ENCODE assay signal across 9 cellular contexts in genomic region chr20:38730989-38731737, GRCh38. TPM values are rescaled to one million over a fixed set of nuclear protein-coding genes. Genes with fewer than 3 reads are reported as not detected.
A peak's percentile ranks its signal among the peaks of the same experiment; 100 is the strongest.
DNase-seq lines count a peak whose midpoint lies in the region; ATAC-seq and TF ChIP-seq lines count a peak whose summit lies in the region.
"Had no signal": no experiment of that assay in that cellular context is flagged by ENCODE, and none has a peak within 500 bp of the region (broad histone marks: within the 10 kb centered on the region; RNA-seq: fewer than 3 reads in every experiment).

No MANE protein-coding gene starts in this region.

- no peaks in the 10 kb centered on the region for H3K36me3 ChIP-seq in GM23338 (ENCODE audit: insufficient read depth)

- peak; percentile 46 for ATAC-seq in GM23338
- ATAC-seq in GM21737 (IDR thresholded peaks at IDR 0.05; ENCODE audit: unreplicated experiment): no peak

- H3K9me2 ChIP-seq in GM23338 (ENCODE audit: insufficient read depth): no peaks in the 10 kb centered on the region

- no peak overlapping the region for H3K27ac ChIP-seq in GM23338 (ENCODE audit: low read depth)

- peaks cover 7% of the 10 kb centered on the region; the same call in 1 of the 2 replicates for H3F3A ChIP-seq in GM23338 (replicated peaks; ENCODE audit: low read depth)

- peak overlapping the region; percentile 61 for H3K4me3 ChIP-seq in GM23338

- H3K36me3 Mint-ChIP-seq in CD14-positive monocyte (peaks cover 3 to 20% of the 10 kb centered on the region in 2 donors), GM23338 (ENCODE audit: low read depth) (no peaks in the 10 kb centered on the region; the same call in 2 of the 3 replicates)
- no peaks in the 10 kb centered on the region for H3K36me3 Mint-ChIP-seq in dendritic cell treated with granulocyte-macrophage colony-stimulating factor and Interleukin-4, amounts not matched to agents 40 ng/mL and 50 ng/mL, for 4 days (ENCODE audit: low read depth)

- peak overlapping the region; percentile 83 for H3K4me2 ChIP-seq in GM23338

- peaks cover 89% of the 10 kb centered on the region for H3K27me3 ChIP-seq in GM23338 (ENCODE audit: insufficient read depth)

- DNase-seq in CD14-positive monocyte (ENCODE audit: low spot score) (peak; percentile 65), GM23338 (ENCODE audit: low spot score) (peak; percentile 96), NCI-H2171 treated with DMSO at 0.1 percent for 48 hours (lab: John Stamatoyannopoulos, UW) (peak; percentile 94), lung microvascular endothelial cell (ENCODE audit: low read depth in 2 of 2) (peak; percentile 66 to 72)
- peak; percentile 89 for DNase-seq in activated CD4-positive, alpha-beta T cell treated with anti-CD3 and anti-CD28 coated beads for 48 hours
- DNase-seq in stimulated activated CD8-positive, alpha-beta memory T cell treated with anti-CD3 and anti-CD28 coated beads, Interleukin-12 subunit alpha, Interleukin-12 subunit beta, amount 100 ng/mL, for 24 hours (ENCODE audit: extremely low read depth): peak; percentile 38

- H3K9me3 Mint-ChIP-seq in CD14-positive monocyte (peaks cover 0 to 41% (median 14%) of the 10 kb centered on the region in 7 donors), GM23338 (peaks cover 13% of the 10 kb centered on the region)
- H3K9me3 Mint-ChIP-seq in dendritic cell treated with granulocyte-macrophage colony-stimulating factor and Interleukin-4, amounts not matched to agents 40 ng/mL and 50 ng/mL, for 4 days: no peaks in the 10 kb centered on the region

- H3K79me2 ChIP-seq in GM23338 (replicated peaks; ENCODE audit: insufficient read depth): no peaks in the 10 kb centered on the region

- H3K27ac Mint-ChIP-seq in CD14-positive monocyte: peak overlapping the region in 1 of 7 donors; percentile 29
- no peak overlapping the region for H3K27ac Mint-ChIP-seq in GM23338
- no peak overlapping the region for H3K27ac Mint-ChIP-seq in dendritic cell treated with granulocyte-macrophage colony-stimulating factor and Interleukin-4, amounts not matched to agents 40 ng/mL and 50 ng/mL, for 4 days

- H3K4me1 Mint-ChIP-seq in CD14-positive monocyte (peaks cover 31% of the 10 kb centered on the region), GM23338 (peaks cover 41% of the 10 kb centered on the region)
- peaks cover 24% of the 10 kb centered on the region for H3K4me1 Mint-ChIP-seq in dendritic cell treated with granulocyte-macrophage colony-stimulating factor and Interleukin-4, amounts not matched to agents 40 ng/mL and 50 ng/mL, for 4 days (ENCODE audit: low read depth)

- peak overlapping the region; percentile 95 for H2AFZ ChIP-seq in GM23338

- H3K27me3 Mint-ChIP-seq in CD14-positive monocyte (ENCODE audit: low read depth in 3 of 3) (peaks cover 93 to 98% (median 94%) of the 10 kb centered on the region in 3 donors), GM23338 (ENCODE audit: insufficient read depth, low read depth, poor library complexity) (peaks cover 77% of the 10 kb centered on the region)
- peaks cover 94% of the 10 kb centered on the region for H3K27me3 Mint-ChIP-seq in dendritic cell treated with granulocyte-macrophage colony-stimulating factor and Interleukin-4, amounts not matched to agents 40 ng/mL and 50 ng/mL, for 4 days

- H3K4me1 ChIP-seq in GM23338 (ENCODE audit: insufficient read depth): peaks cover 31% of the 10 kb centered on the region; the same call in 1 of the 2 replicates

- H3K4me3 Mint-ChIP-seq in CD14-positive monocyte: peak overlapping the region; percentile 68 to 80
- H3K4me3 Mint-ChIP-seq in GM23338: peak overlapping the region; percentile 74
- H3K4me3 Mint-ChIP-seq in dendritic cell treated with granulocyte-macrophage colony-stimulating factor and Interleukin-4, amounts not matched to agents 40 ng/mL and 50 ng/mL, for 4 days: peak overlapping the region; percentile 49

- peak; percentile 99 for TF ChIP-seq CTCF in CD14-positive monocyte (IDR thresholded peaks at IDR 0.05)
- peak; percentile 90 to 97 for TF ChIP-seq CTCF in GM23338 (conservative IDR thresholded peaks at IDR 0.05; ENCODE audit: low read depth in 2 of 2)

- intact Hi-C loops in CD14-positive monocyte (cut with micrococcal nuclease): no loop called here
- intact Hi-C loops in dendritic cell treated with granulocyte-macrophage colony-stimulating factor and Interleukin-4, amounts not matched to agents 40 ng/mL and 50 ng/mL, for 4 days (cut with micrococcal nuclease): no loop called here

- no peaks in the 10 kb centered on the region; the same call in 1 of the 2 replicates for H4K20me1 ChIP-seq in GM23338 (replicated peaks; ENCODE audit: insufficient read depth)

TF ChIP-seq in GM23338, 12 proteins besides CTCF, POLR2A, EP300 and RAD21:
- no peak for TF ChIP-seq EZH2phosphoT487 (IDR thresholded peaks at IDR 0.05; ENCODE audit: unreplicated experiment)
- no peak for TF ChIP-seq ETS1 (IDR thresholded peaks at IDR 0.05)
- no peak for TF ChIP-seq STAT1 (IDR thresholded peaks at IDR 0.05; ENCODE audit: unreplicated experiment)
- TF ChIP-seq CREB1 (CRISPR knock-in tag; IDR thresholded peaks at IDR 0.05; ENCODE audit: low read depth): peak; percentile 53; the same call in 1 of the 2 replicates
- TF ChIP-seq ZNF114 (CRISPR knock-in tag; IDR thresholded peaks at IDR 0.05): no peak
- no peak for TF ChIP-seq REST (IDR thresholded peaks at IDR 0.05; ENCODE audit: unreplicated experiment)
- no peak for TF ChIP-seq ZNF331 (CRISPR knock-in tag; IDR thresholded peaks at IDR 0.05; ENCODE audit: low read depth)
- no peak for TF ChIP-seq EZH2 (IDR thresholded peaks at IDR 0.05; ENCODE audit: low read depth, unreplicated experiment)
TF ChIP-seq in GM23338: peak in this region for 1.

RNA-seq across cellular contexts. Expression of gene SLC32A1, which starts 6.9 kb away (rescaled TPM):
- polyA plus RNA-seq in CD14-positive monocyte (not detected), GM23338 (2016; fragmentation: Nextera tagmentation; extraction: Ambion mirVana) (0.09 TPM in 1 of 2 replicates, not detected in the other)
- 0.08 and 0.87 TPM in 2 replicates for total RNA-seq in GM23338 (2014; rRNA removed; shearing (Covaris generic))
- total RNA-seq in lung microvascular endothelial cell: not detected in 2 replicates
- total RNA-seq: T-helper 1 cell treated with Interleukin-12 subunit alpha and Interleukin-12 subunit beta and Interleukin-4 antibody, amounts not matched to agents 30 ng/mL and 1 ng/mL, for 36 hours had no signal

RNA-seq across cellular contexts. Expression of gene ACTR5, which starts 17.1 kb away (rescaled TPM):
- polyA plus RNA-seq in CD14-positive monocyte (1 to 10 TPM; 6.6 to 7.3 TPM), GM23338 (2016; fragmentation: Nextera tagmentation; extraction: Ambion mirVana) (8.4 and 9.1 TPM in 2 replicates)
- total RNA-seq in GM23338 (2014; rRNA removed; shearing (Covaris generic)): 19.6 and 21.8 TPM in 2 replicates
- total RNA-seq in lung microvascular endothelial cell: 4.1 and 4.8 TPM in 2 replicates

Comparison
In these comparisons a context has a peak if more than half of its experiments do, and no peak if none do; other contexts are left out.
1. DNase-seq: peak in every context shown above with its lines; median percentile 96 in GM23338; 94 in NCI-H2171 treated with DMSO at 0.1 percent for 48 hours; 89 in activated CD4-positive, alpha-beta T cell treated with anti-CD3 and anti-CD28 coated beads for 48 hours; 69 in lung microvascular endothelial cell; 65 in CD14-positive monocyte; 38 in stimulated activated CD8-positive, alpha-beta memory T cell treated with anti-CD3 and anti-CD28 coated beads, Interleukin-12 subunit alpha, Interleukin-12 subunit beta, amount 100 ng/mL, for 24 hours.